Comparison of ENCODE assay signal across 1 cellular context in the genomic region with DNA sequence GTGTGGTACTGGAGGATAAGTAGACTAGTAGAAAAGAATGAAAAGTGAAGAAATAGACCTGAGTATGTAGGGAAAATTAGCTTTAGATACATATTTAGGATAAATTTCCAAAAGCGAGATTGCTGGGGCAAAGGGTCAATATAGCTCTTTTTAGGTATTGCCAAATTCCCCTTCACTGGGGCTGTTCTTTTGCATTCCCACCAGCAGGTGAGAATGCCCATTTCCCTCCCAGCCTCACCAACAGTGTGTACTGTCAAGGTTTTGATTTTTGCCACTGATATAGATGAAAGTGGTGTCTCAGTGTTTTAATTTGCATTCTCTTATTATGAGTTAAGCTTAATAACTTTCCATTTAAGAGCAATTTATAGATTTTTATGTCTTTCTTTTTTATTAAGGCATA.
TF ChIP-seq lines count a peak whose summit lies in the region.

No MANE protein-coding gene starts in this region.

TF ChIP-seq in GM23338, 12 proteins besides CTCF, POLR2A, EP300 and RAD21 (continued from another document):
- TF ChIP-seq, protein P1, sequence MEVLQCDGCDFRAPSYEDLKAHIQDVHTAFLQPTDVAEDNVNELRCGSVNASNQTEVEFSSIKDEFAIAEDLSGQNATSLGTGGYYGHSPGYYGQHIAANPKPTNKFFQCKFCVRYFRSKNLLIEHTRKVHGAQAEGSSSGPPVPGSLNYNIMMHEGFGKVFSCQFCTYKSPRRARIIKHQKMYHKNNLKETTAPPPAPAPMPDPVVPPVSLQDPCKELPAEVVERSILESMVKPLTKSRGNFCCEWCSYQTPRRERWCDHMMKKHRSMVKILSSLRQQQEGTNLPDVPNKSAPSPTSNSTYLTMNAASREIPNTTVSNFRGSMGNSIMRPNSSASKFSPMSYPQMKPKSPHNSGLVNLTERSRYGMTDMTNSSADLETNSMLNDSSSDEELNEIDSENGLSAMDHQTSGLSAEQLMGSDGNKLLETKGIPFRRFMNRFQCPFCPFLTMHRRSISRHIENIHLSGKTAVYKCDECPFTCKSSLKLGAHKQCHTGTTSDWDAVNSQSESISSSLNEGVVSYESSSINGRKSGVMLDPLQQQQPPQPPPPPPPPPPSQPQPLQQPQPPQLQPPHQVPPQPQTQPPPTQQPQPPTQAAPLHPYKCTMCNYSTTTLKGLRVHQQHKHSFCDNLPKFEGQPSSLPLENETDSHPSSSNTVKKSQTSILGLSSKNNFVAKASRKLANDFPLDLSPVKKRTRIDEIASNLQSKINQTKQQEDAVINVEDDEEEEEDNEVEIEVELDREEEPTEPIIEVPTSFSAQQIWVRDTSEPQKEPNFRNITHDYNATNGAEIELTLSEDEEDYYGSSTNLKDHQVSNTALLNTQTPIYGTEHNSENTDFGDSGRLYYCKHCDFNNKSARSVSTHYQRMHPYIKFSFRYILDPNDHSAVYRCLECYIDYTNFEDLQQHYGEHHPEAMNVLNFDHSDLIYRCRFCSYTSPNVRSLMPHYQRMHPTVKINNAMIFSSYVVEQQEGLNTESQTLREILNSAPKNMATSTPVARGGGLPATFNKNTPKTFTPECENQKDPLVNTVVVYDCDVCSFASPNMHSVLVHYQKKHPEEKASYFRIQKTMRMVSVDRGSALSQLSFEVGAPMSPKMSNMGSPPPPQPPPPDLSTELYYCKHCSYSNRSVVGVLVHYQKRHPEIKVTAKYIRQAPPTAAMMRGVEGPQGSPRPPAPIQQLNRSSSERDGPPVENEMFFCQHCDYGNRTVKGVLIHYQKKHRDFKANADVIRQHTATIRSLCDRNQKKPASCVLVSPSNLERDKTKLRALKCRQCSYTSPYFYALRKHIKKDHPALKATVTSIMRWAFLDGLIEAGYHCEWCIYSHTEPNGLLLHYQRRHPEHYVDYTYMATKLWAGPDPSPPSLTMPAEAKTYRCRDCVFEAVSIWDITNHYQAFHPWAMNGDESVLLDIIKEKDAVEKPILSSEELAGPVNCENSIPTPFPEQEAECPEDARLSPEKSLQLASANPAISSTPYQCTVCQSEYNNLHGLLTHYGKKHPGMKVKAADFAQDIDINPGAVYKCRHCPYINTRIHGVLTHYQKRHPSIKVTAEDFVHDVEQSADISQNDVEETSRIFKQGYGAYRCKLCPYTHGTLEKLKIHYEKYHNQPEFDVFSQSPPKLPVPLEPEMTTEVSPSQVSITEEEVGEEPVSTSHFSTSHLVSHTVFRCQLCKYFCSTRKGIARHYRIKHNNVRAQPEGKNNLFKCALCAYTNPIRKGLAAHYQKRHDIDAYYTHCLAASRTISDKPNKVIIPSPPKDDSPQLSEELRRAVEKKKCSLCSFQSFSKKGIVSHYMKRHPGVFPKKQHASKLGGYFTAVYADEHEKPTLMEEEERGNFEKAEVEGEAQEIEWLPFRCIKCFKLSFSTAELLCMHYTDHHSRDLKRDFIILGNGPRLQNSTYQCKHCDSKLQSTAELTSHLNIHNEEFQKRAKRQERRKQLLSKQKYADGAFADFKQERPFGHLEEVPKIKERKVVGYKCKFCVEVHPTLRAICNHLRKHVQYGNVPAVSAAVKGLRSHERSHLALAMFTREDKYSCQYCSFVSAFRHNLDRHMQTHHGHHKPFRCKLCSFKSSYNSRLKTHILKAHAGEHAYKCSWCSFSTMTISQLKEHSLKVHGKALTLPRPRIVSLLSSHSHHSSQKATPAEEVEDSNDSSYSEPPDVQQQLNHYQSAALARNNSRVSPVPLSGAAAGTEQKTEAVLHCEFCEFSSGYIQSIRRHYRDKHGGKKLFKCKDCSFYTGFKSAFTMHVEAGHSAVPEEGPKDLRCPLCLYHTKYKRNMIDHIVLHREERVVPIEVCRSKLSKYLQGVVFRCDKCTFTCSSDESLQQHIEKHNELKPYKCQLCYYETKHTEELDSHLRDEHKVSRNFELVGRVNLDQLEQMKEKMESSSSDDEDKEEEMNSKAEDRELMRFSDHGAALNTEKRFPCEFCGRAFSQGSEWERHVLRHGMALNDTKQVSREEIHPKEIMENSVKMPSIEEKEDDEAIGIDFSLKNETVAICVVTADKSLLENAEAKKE (CRISPR knock-in tag; IDR thresholded peaks at IDR 0.05) = no peak
- TF ChIP-seq ZNF114 (CRISPR knock-in tag; IDR thresholded peaks at IDR 0.05) = no peak
- no peak for TF ChIP-seq REST (IDR thresholded peaks at IDR 0.05; ENCODE audit: unreplicated experiment)
- no peak for TF ChIP-seq EZH2 (IDR thresholded peaks at IDR 0.05; ENCODE audit: low read depth, unreplicated experiment)
- TF ChIP-seq, protein P2, sequence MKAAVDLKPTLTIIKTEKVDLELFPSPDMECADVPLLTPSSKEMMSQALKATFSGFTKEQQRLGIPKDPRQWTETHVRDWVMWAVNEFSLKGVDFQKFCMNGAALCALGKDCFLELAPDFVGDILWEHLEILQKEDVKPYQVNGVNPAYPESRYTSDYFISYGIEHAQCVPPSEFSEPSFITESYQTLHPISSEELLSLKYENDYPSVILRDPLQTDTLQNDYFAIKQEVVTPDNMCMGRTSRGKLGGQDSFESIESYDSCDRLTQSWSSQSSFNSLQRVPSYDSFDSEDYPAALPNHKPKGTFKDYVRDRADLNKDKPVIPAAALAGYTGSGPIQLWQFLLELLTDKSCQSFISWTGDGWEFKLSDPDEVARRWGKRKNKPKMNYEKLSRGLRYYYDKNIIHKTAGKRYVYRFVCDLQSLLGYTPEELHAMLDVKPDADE (IDR thresholded peaks at IDR 0.05) = no peak
- no peak for TF ChIP-seq CREB1 (CRISPR knock-in tag; IDR thresholded peaks at IDR 0.05; ENCODE audit: low read depth)
- TF ChIP-seq ZNF331 (CRISPR knock-in tag; IDR thresholded peaks at IDR 0.05; ENCODE audit: low read depth) = no peak
- TF ChIP-seq JUNB (IDR thresholded peaks at IDR 0.05; ENCODE audit: unreplicated experiment) = no peak
